In the genomic region with DNA sequence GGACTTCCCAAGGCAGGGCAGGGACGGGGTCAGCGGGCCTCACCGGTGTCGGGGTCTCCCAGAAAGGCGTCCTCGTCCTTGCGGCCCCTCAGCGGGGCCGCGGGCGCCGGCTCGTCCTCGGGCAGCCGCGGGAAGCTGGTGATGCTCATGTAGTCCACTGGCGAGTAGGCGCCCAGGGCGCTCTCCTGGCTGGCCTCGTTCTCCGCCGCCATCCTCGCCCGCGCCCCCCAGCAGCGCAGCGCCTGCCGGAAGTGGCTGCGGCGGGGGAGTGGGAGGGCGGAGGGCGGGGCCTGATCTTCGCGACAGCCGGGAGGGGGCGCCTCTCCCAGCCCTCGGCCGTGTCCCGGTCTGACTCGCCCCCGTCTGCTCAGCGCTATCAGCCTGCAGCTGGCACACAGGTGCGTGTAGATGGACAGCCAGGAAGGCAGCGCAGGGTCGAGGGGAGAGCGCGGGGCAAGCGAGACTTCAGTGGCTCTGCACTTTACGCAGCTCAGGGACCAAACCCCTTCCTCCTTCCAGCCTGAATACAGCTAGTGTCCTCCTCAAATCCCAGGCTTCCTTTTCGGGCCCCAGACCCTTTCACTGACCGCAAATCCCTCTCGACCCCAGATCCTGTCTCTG, we compare ENCODE assay signal across 1 cellular context.
TF ChIP-seq lines count a peak whose summit lies in the region.

A gene with protein sequence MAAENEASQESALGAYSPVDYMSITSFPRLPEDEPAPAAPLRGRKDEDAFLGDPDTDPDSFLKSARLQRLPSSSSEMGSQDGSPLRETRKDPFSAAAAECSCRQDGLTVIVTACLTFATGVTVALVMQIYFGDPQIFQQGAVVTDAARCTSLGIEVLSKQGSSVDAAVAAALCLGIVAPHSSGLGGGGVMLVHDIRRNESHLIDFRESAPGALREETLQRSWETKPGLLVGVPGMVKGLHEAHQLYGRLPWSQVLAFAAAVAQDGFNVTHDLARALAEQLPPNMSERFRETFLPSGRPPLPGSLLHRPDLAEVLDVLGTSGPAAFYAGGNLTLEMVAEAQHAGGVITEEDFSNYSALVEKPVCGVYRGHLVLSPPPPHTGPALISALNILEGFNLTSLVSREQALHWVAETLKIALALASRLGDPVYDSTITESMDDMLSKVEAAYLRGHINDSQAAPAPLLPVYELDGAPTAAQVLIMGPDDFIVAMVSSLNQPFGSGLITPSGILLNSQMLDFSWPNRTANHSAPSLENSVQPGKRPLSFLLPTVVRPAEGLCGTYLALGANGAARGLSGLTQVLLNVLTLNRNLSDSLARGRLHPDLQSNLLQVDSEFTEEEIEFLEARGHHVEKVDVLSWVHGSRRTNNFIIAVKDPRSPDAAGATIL (minus strand): TSS at position 253 of the 621 bp plus-strand sequence. CDS start 41 bp downstream, at position 212.

TF ChIP-seq in HepG2, 621 proteins besides CTCF, POLR2A, EP300 and RAD21 (continued from another document and continues in another):
- TF ChIP-seq, protein P1, sequence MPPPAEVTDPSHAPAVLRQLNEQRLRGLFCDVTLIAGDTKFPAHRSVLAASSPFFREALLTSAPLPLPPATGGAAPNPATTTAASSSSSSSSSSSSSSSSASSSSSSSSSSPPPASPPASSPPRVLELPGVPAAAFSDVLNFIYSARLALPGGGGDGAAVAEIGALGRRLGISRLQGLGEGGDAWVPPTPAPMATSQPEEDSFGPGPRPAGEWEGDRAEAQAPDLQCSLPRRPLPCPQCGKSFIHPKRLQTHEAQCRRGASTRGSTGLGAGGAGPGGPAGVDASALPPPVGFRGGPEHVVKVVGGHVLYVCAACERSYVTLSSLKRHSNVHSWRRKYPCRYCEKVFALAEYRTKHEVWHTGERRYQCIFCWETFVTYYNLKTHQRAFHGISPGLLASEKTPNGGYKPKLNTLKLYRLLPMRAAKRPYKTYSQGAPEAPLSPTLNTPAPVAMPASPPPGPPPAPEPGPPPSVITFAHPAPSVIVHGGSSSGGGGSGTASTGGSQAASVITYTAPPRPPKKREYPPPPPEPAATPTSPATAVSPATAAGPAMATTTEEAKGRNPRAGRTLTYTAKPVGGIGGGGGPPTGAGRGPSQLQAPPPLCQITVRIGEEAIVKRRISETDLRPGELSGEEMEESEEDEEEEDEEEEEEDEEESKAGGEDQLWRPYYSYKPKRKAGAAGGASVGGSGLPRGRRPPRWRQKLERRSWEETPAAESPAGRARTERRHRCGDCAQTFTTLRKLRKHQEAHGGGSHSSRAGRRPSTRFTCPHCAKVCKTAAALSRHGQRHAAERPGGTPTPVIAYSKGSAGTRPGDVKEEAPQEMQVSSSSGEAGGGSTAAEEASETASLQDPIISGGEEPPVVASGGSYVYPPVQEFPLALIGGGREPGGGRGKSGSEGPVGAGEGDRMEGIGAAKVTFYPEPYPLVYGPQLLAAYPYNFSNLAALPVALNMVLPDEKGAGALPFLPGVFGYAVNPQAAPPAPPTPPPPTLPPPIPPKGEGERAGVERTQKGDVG (CRISPR knock-in tag; IDR thresholded peaks at IDR 0.05; ENCODE audit: borderline replicate concordance) = no peak; the same call in 1 of the 2 replicates
- TF ChIP-seq, protein P2, sequence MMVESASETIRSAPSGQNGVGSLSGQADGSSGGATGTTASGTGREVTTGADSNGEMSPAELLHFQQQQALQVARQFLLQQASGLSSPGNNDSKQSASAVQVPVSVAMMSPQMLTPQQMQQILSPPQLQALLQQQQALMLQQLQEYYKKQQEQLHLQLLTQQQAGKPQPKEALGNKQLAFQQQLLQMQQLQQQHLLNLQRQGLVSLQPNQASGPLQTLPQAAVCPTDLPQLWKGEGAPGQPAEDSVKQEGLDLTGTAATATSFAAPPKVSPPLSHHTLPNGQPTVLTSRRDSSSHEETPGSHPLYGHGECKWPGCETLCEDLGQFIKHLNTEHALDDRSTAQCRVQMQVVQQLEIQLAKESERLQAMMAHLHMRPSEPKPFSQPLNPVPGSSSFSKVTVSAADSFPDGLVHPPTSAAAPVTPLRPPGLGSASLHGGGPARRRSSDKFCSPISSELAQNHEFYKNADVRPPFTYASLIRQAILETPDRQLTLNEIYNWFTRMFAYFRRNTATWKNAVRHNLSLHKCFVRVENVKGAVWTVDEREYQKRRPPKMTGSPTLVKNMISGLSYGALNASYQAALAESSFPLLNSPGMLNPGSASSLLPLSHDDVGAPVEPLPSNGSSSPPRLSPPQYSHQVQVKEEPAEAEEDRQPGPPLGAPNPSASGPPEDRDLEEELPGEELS (CRISPR knock-in tag; IDR thresholded peaks at IDR 0.05) = peak; percentile 58; the same call in 1 of the 2 replicates
- peak; percentile 74 for TF ChIP-seq NR2C2 (CRISPR knock-in tag; IDR thresholded peaks at IDR 0.05; ENCODE audit: borderline replicate concordance)
- TF ChIP-seq POLR2G (IDR thresholded peaks at IDR 0.05; ENCODE audit: low read depth, low read length) = peak; percentile 82
- TF ChIP-seq, protein P3, sequence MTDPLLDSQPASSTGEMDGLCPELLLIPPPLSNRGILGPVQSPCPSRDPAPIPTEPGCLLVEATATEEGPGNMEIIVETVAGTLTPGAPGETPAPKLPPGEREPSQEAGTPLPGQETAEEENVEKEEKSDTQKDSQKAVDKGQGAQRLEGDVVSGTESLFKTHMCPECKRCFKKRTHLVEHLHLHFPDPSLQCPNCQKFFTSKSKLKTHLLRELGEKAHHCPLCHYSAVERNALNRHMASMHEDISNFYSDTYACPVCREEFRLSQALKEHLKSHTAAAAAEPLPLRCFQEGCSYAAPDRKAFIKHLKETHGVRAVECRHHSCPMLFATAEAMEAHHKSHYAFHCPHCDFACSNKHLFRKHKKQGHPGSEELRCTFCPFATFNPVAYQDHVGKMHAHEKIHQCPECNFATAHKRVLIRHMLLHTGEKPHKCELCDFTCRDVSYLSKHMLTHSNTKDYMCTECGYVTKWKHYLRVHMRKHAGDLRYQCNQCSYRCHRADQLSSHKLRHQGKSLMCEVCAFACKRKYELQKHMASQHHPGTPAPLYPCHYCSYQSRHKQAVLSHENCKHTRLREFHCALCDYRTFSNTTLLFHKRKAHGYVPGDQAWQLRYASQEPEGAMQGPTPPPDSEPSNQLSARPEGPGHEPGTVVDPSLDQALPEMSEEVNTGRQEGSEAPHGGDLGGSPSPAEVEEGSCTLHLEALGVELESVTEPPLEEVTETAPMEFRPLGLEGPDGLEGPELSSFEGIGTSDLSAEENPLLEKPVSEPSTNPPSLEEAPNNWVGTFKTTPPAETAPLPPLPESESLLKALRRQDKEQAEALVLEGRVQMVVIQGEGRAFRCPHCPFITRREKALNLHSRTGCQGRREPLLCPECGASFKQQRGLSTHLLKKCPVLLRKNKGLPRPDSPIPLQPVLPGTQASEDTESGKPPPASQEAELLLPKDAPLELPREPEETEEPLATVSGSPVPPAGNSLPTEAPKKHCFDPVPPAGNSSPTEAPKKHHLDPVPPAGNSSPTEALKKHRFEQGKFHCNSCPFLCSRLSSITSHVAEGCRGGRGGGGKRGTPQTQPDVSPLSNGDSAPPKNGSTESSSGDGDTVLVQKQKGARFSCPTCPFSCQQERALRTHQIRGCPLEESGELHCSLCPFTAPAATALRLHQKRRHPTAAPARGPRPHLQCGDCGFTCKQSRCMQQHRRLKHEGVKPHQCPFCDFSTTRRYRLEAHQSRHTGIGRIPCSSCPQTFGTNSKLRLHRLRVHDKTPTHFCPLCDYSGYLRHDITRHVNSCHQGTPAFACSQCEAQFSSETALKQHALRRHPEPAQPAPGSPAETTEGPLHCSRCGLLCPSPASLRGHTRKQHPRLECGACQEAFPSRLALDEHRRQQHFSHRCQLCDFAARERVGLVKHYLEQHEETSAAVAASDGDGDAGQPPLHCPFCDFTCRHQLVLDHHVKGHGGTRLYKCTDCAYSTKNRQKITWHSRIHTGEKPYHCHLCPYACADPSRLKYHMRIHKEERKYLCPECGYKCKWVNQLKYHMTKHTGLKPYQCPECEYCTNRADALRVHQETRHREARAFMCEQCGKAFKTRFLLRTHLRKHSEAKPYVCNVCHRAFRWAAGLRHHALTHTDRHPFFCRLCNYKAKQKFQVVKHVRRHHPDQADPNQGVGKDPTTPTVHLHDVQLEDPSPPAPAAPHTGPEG (CRISPR knock-in tag; IDR thresholded peaks at IDR 0.05) = peak; percentile 23; the same call in 1 of the 2 replicates
- TF ChIP-seq ZNF564 (CRISPR knock-in tag; IDR thresholded peaks at IDR 0.05) = peak; percentile 75
- TF ChIP-seq YEATS2 (CRISPR knock-in tag; IDR thresholded peaks at IDR 0.05; ENCODE audit: borderline replicate concordance) = peak; percentile 87; the same call in 1 of the 2 replicates
- TF ChIP-seq RBM39 (IDR thresholded peaks at IDR 0.05; ENCODE audit: low read depth, low read length, poor library complexity, severe bottlenecking) = no peak
- no peak for TF ChIP-seq RNF2 (conservative IDR thresholded peaks at IDR 0.05; ENCODE audit: low read depth)
- 0 out of 2 replicates have a peak, but pooled peaks have one; percentile 18 for TF ChIP-seq SMAD3 (CRISPR knock-in tag; IDR thresholded peaks at IDR 0.05)
- TF ChIP-seq TOE1 (CRISPR knock-in tag; IDR thresholded peaks at IDR 0.05) = peak; percentile 74; the same call in 1 of the 2 replicates
- TF ChIP-seq, protein P4, sequence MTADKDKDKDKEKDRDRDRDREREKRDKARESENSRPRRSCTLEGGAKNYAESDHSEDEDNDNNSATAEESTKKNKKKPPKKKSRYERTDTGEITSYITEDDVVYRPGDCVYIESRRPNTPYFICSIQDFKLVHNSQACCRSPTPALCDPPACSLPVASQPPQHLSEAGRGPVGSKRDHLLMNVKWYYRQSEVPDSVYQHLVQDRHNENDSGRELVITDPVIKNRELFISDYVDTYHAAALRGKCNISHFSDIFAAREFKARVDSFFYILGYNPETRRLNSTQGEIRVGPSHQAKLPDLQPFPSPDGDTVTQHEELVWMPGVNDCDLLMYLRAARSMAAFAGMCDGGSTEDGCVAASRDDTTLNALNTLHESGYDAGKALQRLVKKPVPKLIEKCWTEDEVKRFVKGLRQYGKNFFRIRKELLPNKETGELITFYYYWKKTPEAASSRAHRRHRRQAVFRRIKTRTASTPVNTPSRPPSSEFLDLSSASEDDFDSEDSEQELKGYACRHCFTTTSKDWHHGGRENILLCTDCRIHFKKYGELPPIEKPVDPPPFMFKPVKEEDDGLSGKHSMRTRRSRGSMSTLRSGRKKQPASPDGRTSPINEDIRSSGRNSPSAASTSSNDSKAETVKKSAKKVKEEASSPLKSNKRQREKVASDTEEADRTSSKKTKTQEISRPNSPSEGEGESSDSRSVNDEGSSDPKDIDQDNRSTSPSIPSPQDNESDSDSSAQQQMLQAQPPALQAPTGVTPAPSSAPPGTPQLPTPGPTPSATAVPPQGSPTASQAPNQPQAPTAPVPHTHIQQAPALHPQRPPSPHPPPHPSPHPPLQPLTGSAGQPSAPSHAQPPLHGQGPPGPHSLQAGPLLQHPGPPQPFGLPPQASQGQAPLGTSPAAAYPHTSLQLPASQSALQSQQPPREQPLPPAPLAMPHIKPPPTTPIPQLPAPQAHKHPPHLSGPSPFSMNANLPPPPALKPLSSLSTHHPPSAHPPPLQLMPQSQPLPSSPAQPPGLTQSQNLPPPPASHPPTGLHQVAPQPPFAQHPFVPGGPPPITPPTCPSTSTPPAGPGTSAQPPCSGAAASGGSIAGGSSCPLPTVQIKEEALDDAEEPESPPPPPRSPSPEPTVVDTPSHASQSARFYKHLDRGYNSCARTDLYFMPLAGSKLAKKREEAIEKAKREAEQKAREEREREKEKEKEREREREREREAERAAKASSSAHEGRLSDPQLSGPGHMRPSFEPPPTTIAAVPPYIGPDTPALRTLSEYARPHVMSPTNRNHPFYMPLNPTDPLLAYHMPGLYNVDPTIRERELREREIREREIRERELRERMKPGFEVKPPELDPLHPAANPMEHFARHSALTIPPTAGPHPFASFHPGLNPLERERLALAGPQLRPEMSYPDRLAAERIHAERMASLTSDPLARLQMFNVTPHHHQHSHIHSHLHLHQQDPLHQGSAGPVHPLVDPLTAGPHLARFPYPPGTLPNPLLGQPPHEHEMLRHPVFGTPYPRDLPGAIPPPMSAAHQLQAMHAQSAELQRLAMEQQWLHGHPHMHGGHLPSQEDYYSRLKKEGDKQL (CRISPR knock-in tag; IDR thresholded peaks at IDR 0.05; ENCODE audit: low read depth) = 0 out of 2 replicates have a peak, but pooled peaks have one; percentile 60
- peak; percentile 94; the same call in 1 of the 2 replicates for TF ChIP-seq ZNF556 (CRISPR knock-in tag; IDR thresholded peaks at IDR 0.05; ENCODE audit: borderline replicate concordance)
- peak; percentile 36; the same call in 1 of the 2 replicates for TF ChIP-seq CEBPG (CRISPR knock-in tag; IDR thresholded peaks at IDR 0.05)
- TF ChIP-seq, protein P5, sequence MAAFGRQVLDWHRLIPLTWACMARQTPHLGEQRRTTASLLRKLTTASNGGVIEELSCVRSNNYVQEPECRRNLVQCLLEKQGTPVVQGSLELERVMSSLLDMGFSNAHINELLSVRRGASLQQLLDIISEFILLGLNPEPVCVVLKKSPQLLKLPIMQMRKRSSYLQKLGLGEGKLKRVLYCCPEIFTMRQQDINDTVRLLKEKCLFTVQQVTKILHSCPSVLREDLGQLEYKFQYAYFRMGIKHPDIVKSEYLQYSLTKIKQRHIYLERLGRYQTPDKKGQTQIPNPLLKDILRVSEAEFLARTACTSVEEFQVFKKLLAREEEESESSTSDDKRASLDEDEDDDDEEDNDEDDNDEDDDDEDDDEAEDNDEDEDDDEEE (CRISPR knock-in tag; IDR thresholded peaks at IDR 0.05) = peak; percentile 85; the same call in 1 of the 2 replicates
- TF ChIP-seq NFYB (CRISPR knock-in tag; IDR thresholded peaks at IDR 0.05) = peak; percentile 25; the same call in 1 of the 2 replicates
- TF ChIP-seq, protein P6, sequence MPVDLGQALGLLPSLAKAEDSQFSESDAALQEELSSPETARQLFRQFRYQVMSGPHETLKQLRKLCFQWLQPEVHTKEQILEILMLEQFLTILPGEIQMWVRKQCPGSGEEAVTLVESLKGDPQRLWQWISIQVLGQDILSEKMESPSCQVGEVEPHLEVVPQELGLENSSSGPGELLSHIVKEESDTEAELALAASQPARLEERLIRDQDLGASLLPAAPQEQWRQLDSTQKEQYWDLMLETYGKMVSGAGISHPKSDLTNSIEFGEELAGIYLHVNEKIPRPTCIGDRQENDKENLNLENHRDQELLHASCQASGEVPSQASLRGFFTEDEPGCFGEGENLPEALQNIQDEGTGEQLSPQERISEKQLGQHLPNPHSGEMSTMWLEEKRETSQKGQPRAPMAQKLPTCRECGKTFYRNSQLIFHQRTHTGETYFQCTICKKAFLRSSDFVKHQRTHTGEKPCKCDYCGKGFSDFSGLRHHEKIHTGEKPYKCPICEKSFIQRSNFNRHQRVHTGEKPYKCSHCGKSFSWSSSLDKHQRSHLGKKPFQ (CRISPR knock-in tag; IDR thresholded peaks at IDR 0.05; ENCODE audit: insufficient replicate concordance) = peak; percentile 49
- TF ChIP-seq BHLHE40 (IDR thresholded peaks at IDR 0.05; ENCODE audit: low read length) = peak; percentile 34; the same call in 1 of the 2 replicates
- TF ChIP-seq, protein P7, sequence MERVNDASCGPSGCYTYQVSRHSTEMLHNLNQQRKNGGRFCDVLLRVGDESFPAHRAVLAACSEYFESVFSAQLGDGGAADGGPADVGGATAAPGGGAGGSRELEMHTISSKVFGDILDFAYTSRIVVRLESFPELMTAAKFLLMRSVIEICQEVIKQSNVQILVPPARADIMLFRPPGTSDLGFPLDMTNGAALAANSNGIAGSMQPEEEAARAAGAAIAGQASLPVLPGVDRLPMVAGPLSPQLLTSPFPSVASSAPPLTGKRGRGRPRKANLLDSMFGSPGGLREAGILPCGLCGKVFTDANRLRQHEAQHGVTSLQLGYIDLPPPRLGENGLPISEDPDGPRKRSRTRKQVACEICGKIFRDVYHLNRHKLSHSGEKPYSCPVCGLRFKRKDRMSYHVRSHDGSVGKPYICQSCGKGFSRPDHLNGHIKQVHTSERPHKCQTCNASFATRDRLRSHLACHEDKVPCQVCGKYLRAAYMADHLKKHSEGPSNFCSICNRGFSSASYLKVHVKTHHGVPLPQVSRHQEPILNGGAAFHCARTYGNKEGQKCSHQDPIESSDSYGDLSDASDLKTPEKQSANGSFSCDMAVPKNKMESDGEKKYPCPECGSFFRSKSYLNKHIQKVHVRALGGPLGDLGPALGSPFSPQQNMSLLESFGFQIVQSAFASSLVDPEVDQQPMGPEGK (CRISPR knock-in tag; IDR thresholded peaks at IDR 0.05) = peak; percentile 99
